Comparison of ENCODE assay signal across 13 cellular contexts in genomic region chr12:54036620-54037359, GRCh38. TPM values are rescaled to one million over a fixed set of nuclear protein-coding genes. Genes with fewer than 3 reads are reported as not detected.
DNase-seq lines count a peak whose midpoint lies in the region; ATAC-seq and TF ChIP-seq lines count a peak whose summit lies in the region.
"Had no signal": no experiment of that assay in that cellular context is flagged by ENCODE, and none has a peak within 500 bp of the region (broad histone marks: within the 10 kb centered on the region; RNA-seq: fewer than 3 reads in every experiment).

No MANE protein-coding gene starts in this region.

- DNase-seq in activated naive CD8-positive, alpha-beta T cell treated with anti-CD3 and anti-CD28 coated beads, Interleukin-2, amount 50 U/mL, for 24 hours = no peak
- no peak for DNase-seq in activated naive CD8-positive, alpha-beta T cell treated with anti-CD3 and anti-CD28 coated beads for 36 hours
- DNase-seq in NCI-H1105 (lab: John Stamatoyannopoulos, UW) (peak; percentile 51), epithelial cell of proximal tubule (ENCODE audit: low read depth) (no peak), type B pancreatic cell (ENCODE audit: extremely low spot score, unreplicated experiment) (peak; percentile 68), natural killer cell (no peak)
- DNase-seq: CD4-positive, CD25-positive, alpha-beta regulatory T cell; naive B cell; NCI-H2029 treated with DMSO at 0.1 percent for 48 hours had no signal

- no peak overlapping the region for H3K27ac Mint-ChIP-seq in activated naive CD8-positive, alpha-beta T cell treated with anti-CD3 and anti-CD28 coated beads, Interleukin-2, amount 50 U/mL, for 24 hours
- H3K27ac Mint-ChIP-seq in activated naive CD8-positive, alpha-beta T cell treated with anti-CD3 and anti-CD28 coated beads for 36 hours = no peak overlapping the region
- H3K27ac Mint-ChIP-seq in type B pancreatic cell (peak overlapping the region; percentile 76), natural killer cell (no peak overlapping the region)
- H3K27ac Mint-ChIP-seq: activated naive CD8-positive, alpha-beta T cell; CD4-positive, CD25-positive, alpha-beta regulatory T cell had no signal

- no peak overlapping the region for H3K4me3 Mint-ChIP-seq in activated naive CD8-positive, alpha-beta T cell treated with anti-CD3 and anti-CD28 coated beads, Interleukin-2, amount 50 U/mL, for 24 hours
- no peak overlapping the region for H3K4me3 Mint-ChIP-seq in activated naive CD8-positive, alpha-beta T cell treated with anti-CD3 and anti-CD28 coated beads for 36 hours
- H3K4me3 Mint-ChIP-seq in type B pancreatic cell = peak overlapping the region; percentile 89
- H3K4me3 Mint-ChIP-seq in natural killer cell = no peak overlapping the region
- H3K4me3 Mint-ChIP-seq: activated naive CD8-positive, alpha-beta T cell; CD4-positive, CD25-positive, alpha-beta regulatory T cell had no signal

- intact Hi-C loops in natural killer cell (cut with micrococcal nuclease) = loop anchor here (10.0 kb wide), 1 partner anchor 48 kb away; no protein-coding TSS in a partner anchor

- peaks cover 16% of the 10 kb centered on the region for H3K4me1 Mint-ChIP-seq in activated naive CD8-positive, alpha-beta T cell treated with anti-CD3 and anti-CD28 coated beads, Interleukin-2, amount 50 U/mL, for 24 hours
- H3K4me1 Mint-ChIP-seq in activated naive CD8-positive, alpha-beta T cell treated with anti-CD3 and anti-CD28 coated beads for 36 hours = peaks cover 15% of the 10 kb centered on the region
- peaks cover 58% of the 10 kb centered on the region for H3K4me1 Mint-ChIP-seq in type B pancreatic cell (ENCODE audit: unreplicated experiment)
- peaks cover 23 to 27% of the 10 kb centered on the region in 2 donors for H3K4me1 Mint-ChIP-seq in natural killer cell

- H3K4me3 ChIP-seq in epithelial cell of proximal tubule (ENCODE audit: low read depth, low read length) = peak overlapping the region; percentile 33

- ATAC-seq in activated naive CD8-positive, alpha-beta T cell treated with anti-CD3 and anti-CD28 coated beads, Interleukin-2, amount 50 U/mL, for 24 hours = peak; percentile 52
- ATAC-seq in natural killer cell = no peak
- no peak for ATAC-seq in GM18498 (IDR thresholded peaks at IDR 0.05; ENCODE audit: unreplicated experiment)
- no peak for ATAC-seq in GM21619 (IDR thresholded peaks at IDR 0.05; ENCODE audit: unreplicated experiment)

- H3K27me3 Mint-ChIP-seq in activated naive CD8-positive, alpha-beta T cell treated with anti-CD3 and anti-CD28 coated beads, Interleukin-2, amount 50 U/mL, for 24 hours = peaks cover 83% of the 10 kb centered on the region
- H3K27me3 Mint-ChIP-seq in activated naive CD8-positive, alpha-beta T cell treated with anti-CD3 and anti-CD28 coated beads for 36 hours = peaks cover 92% of the 10 kb centered on the region
- H3K27me3 Mint-ChIP-seq in type B pancreatic cell (peaks cover 61% of the 10 kb centered on the region), natural killer cell (ENCODE audit: low read depth in 2 of 2) (peaks cover 85 to 88% of the 10 kb centered on the region in 2 donors)

- H3K9me3 Mint-ChIP-seq in activated naive CD8-positive, alpha-beta T cell treated with anti-CD3 and anti-CD28 coated beads, Interleukin-2, amount 50 U/mL, for 24 hours = no peaks in the 10 kb centered on the region
- H3K9me3 Mint-ChIP-seq in activated naive CD8-positive, alpha-beta T cell treated with anti-CD3 and anti-CD28 coated beads for 36 hours = no peaks in the 10 kb centered on the region
- no peaks in the 10 kb centered on the region for H3K9me3 Mint-ChIP-seq in type B pancreatic cell
- peaks cover 0 to 2% of the 10 kb centered on the region in 2 donors for H3K9me3 Mint-ChIP-seq in natural killer cell

- H3K36me3 Mint-ChIP-seq in activated naive CD8-positive, alpha-beta T cell treated with anti-CD3 and anti-CD28 coated beads, Interleukin-2, amount 50 U/mL, for 24 hours (ENCODE audit: low read depth) = no peaks in the 10 kb centered on the region
- H3K36me3 Mint-ChIP-seq in activated naive CD8-positive, alpha-beta T cell treated with anti-CD3 and anti-CD28 coated beads for 36 hours = no peaks in the 10 kb centered on the region
- H3K36me3 Mint-ChIP-seq in type B pancreatic cell = peaks cover 10% of the 10 kb centered on the region
- H3K36me3 Mint-ChIP-seq in natural killer cell = no peaks in the 10 kb centered on the region
- H3K36me3 Mint-ChIP-seq: activated naive CD8-positive, alpha-beta T cell; CD4-positive, CD25-positive, alpha-beta regulatory T cell; naive B cell had no signal

- TF ChIP-seq CTCF in epithelial cell of proximal tubule (conservative IDR thresholded peaks at IDR 0.05; ENCODE audit: low read depth, low read length) (peak; percentile 52), type B pancreatic cell (conservative IDR thresholded peaks at IDR 0.05) (no peak), natural killer cell (IDR thresholded peaks at IDR 0.05) (no peak)

RNA-seq across cellular contexts. Expression of gene HOXC5, which starts 3.9 kb away (rescaled TPM):
- total RNA-seq in activated naive CD8-positive, alpha-beta T cell treated with anti-CD3 and anti-CD28 coated beads for 36 hours = not detected
- total RNA-seq in epithelial cell of proximal tubule (0.80 and 1.2 TPM in 2 replicates), type B pancreatic cell (ENCODE audit: low replicate concordance) (1.9 and 56.9 TPM in 2 replicates), natural killer cell (under 1 TPM in 1 of 3 donors, not detected in 2; 0.20 TPM)
- total RNA-seq: CD4-positive, CD25-positive, alpha-beta regulatory T cell had no signal

RNA-seq across cellular contexts. Expression of gene HOXC6, which starts 8.6 kb away (rescaled TPM):
- not detected for total RNA-seq in activated naive CD8-positive, alpha-beta T cell treated with anti-CD3 and anti-CD28 coated beads for 36 hours
- 2.7 and 3.2 TPM in 2 replicates for total RNA-seq in epithelial cell of proximal tubule
- 4.8 and 23.0 TPM in 2 replicates for total RNA-seq in type B pancreatic cell (ENCODE audit: low replicate concordance)
- not detected for total RNA-seq in natural killer cell
- total RNA-seq: CD4-positive, CD25-positive, alpha-beta regulatory T cell had no signal

RNA-seq across cellular contexts. Expression of gene HOXC4, which starts 16.8 kb away (rescaled TPM):
- total RNA-seq in activated naive CD8-positive, alpha-beta T cell treated with anti-CD3 and anti-CD28 coated beads for 36 hours = 1 to 10 TPM in 1 of 2 experiments, under 1 TPM in 1; 0.56 to 1.0 TPM
- total RNA-seq in epithelial cell of proximal tubule (2.8 and 3.3 TPM in 2 replicates), type B pancreatic cell (ENCODE audit: low replicate concordance) (6.7 and 47.9 TPM in 2 replicates), natural killer cell (1 to 10 TPM in 2 of 3 donors, under 1 TPM in 1; 0.95 to 3.2 (median 1.8) TPM)

RNA-seq across cellular contexts. Expression of gene HOXC8, which starts 28.0 kb away (rescaled TPM):
- not detected for total RNA-seq in activated naive CD8-positive, alpha-beta T cell treated with anti-CD3 and anti-CD28 coated beads for 36 hours
- 1.3 and 1.4 TPM in 2 replicates for total RNA-seq in epithelial cell of proximal tubule
- 0.77 and 1.5 TPM in 2 replicates for total RNA-seq in type B pancreatic cell (ENCODE audit: low replicate concordance)
- total RNA-seq in natural killer cell = not detected
- total RNA-seq: CD4-positive, CD25-positive, alpha-beta regulatory T cell; fibroblast of lung had no signal

RNA-seq across cellular contexts. Expression of gene HOXC9, which starts 36.8 kb away (rescaled TPM):
- not detected for total RNA-seq in activated naive CD8-positive, alpha-beta T cell treated with anti-CD3 and anti-CD28 coated beads for 36 hours
- total RNA-seq in epithelial cell of proximal tubule (9.9 and 11.0 TPM in 2 replicates), type B pancreatic cell (ENCODE audit: low replicate concordance) (0.27 and 0.36 TPM in 2 replicates), natural killer cell (not detected)
- total RNA-seq: CD4-positive, CD25-positive, alpha-beta regulatory T cell; fibroblast of lung had no signal

Comparison
In these comparisons a context has a peak if more than half of its experiments do, and no peak if none do; other contexts are left out.
1. DNase-seq: peak in NCI-H1105 (single experiment) and type B pancreatic cell (single experiment); none in activated naive CD8-positive, alpha-beta T cell treated with anti-CD3 and anti-CD28 coated beads, Interleukin-2, amount 50 U/mL, for 24 hours (single experiment), activated naive CD8-positive, alpha-beta T cell treated with anti-CD3 and anti-CD28 coated beads for 36 hours (single experiment), epithelial cell of proximal tubule (single experiment) and natural killer cell (single experiment).